In the genomic region with DNA sequence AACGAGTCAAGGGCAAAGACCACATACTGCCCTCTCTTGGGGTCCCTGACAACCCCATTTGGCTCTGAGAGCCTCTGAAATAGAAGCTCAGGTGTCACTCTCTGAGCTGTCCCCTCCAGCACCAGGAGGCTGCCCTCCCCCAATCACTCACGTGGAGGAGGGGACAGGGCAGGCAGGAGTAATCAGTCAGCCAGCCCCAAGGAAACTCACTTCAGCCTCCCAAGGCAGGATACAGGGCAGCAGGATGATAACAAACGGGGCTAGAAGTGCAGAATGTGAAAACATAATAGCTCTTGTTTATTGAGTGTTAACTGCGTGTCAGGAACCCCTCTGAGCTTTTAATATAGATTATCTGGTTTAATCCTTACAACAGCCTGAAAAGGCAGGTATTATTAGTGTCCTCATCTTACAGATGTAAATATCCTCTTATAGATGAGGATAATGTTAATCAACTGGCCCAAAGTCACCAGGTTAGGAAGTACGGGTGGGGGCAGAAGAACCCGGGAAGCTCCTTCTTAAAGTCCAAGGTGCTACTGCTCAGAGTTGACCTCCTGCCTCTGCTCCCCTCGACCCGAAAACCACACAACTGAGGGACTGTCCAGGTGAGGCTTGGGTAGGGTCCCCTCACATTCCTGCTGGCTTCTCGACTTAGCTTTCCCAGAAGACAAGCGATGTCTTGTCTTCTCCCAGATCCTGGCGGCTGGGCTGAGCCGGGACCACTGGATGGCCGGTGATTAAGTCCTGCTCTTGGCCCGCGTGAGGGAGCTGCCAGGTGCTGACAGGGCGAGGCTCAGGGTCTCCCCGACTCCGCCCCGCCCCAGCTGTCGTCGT, we compare ENCODE assay signal across 11 cellular contexts. TPM values are rescaled to one million over a fixed set of nuclear protein-coding genes. Genes with fewer than 3 reads are reported as not detected.
DNase-seq lines count a peak whose midpoint lies in the region; ATAC-seq and TF ChIP-seq lines count a peak whose summit lies in the region.
"Had no signal": no experiment of that assay in that cellular context is flagged by ENCODE, and none has a peak within 500 bp of the region (broad histone marks: within the 10 kb centered on the region; RNA-seq: fewer than 3 reads in every experiment).

No MANE protein-coding gene starts in this region.

- H3K27ac ChIP-seq in ACC112 (ENCODE audit: low read depth, low read length) (no peak overlapping the region), VCaP (peak overlapping the region; percentile 41; the same call in 1 of the 2 replicates), iPS-20b (ENCODE audit: low read length) (no peak overlapping the region)
- H3K27ac ChIP-seq: upper lobe of right lung had no signal

- H3K79me2 ChIP-seq in ACC112 (ENCODE audit: control insufficient read depth, insufficient read depth, low read length, unreplicated experiment), result no peaks in the 10 kb centered on the region

- no peak for TF ChIP-seq CTCF in VCaP (conservative IDR thresholded peaks at IDR 0.05)

- H3K9ac ChIP-seq in iPS-20b (ENCODE audit: low read depth, low read length), result no peak overlapping the region

- H3K27me3 ChIP-seq in ACC112 (ENCODE audit: insufficient read depth, low read length) (peaks cover 38% of the 10 kb centered on the region), H7 (ENCODE audit: control insufficient read depth, insufficient read depth, low read length) (peaks cover 49% of the 10 kb centered on the region), iPS-20b (ENCODE audit: insufficient read depth, low read length) (peaks cover 76% of the 10 kb centered on the region)

- no peaks in the 10 kb centered on the region; the same call in 1 of the 2 replicates for H3K9me3 ChIP-seq in iPS-20b (ENCODE audit: insufficient read depth, low read depth, low read length)
- H3K9me3 ChIP-seq: upper lobe of right lung had no signal

- H3K4me3 ChIP-seq in ACC112 (ENCODE audit: low read depth, low read length) (peak overlapping the region; percentile 79), H7 (ENCODE audit: insufficient read depth, low read depth, low read length) (peak overlapping the region; percentile 2; the same call in 1 of the 2 replicates), iPS-20b (ENCODE audit: low read length) (peak overlapping the region; percentile 31; the same call in 1 of the 2 replicates)

- H2AFZ ChIP-seq in ACC112 (ENCODE audit: low read length, unreplicated experiment), result no peak overlapping the region

- no peaks in the 10 kb centered on the region for H3K36me3 ChIP-seq in ACC112 (ENCODE audit: insufficient read depth, low read length)
- no peaks in the 10 kb centered on the region for H3K36me3 ChIP-seq in H7 (replicated peaks; ENCODE audit: control insufficient read depth, insufficient read depth, low read length)
- H3K36me3 ChIP-seq in iPS-20b (ENCODE audit: insufficient read depth, low read depth, low read length), result peaks cover 3% of the 10 kb centered on the region; the same call in 1 of the 2 replicates
- H3K36me3 ChIP-seq: upper lobe of right lung had no signal

- DNase-seq in H7, result peak; percentile 77
- no peak for DNase-seq in foreskin melanocyte
- DNase-seq in cerebellar nuclear complex (lab: John Stamatoyannopoulos, UW), result no peak
- DNase-seq: NCI-H510A treated with DMSO at 0.1 percent for 48 hours had no signal

- ATAC-seq in HG02973 (IDR thresholded peaks at IDR 0.05; ENCODE audit: unreplicated experiment) (no peak), HG03521 (IDR thresholded peaks at IDR 0.05; ENCODE audit: unreplicated experiment) (no peak)

- H3K4me1 ChIP-seq in ACC112 (ENCODE audit: control insufficient read depth, insufficient read depth, low read length, unreplicated experiment) (peaks cover 12% of the 10 kb centered on the region), iPS-20b (ENCODE audit: insufficient read depth, low read length) (peaks cover 9% of the 10 kb centered on the region; the same call in 1 of the 2 replicates)

RNA-seq across cellular contexts. Expression of a gene that starts 2.7 kb away (rescaled TPM):
- total RNA-seq in H7 (2014; rRNA removed; shearing (Covaris generic)), result 0.14 TPM in 1 of 2 replicates, not detected in the other
- total RNA-seq: mesenteric fat pad had no signal

RNA-seq across cellular contexts. Expression of a gene that starts 7.4 kb away (rescaled TPM):
- 672 and 771 TPM in 2 replicates for total RNA-seq in H7 (2014; rRNA removed; shearing (Covaris generic))

RNA-seq across cellular contexts. Expression of a gene that starts 41.6 kb away (rescaled TPM):
- total RNA-seq in H7 (2014; rRNA removed; shearing (Covaris generic)), result 80.8 and 109 TPM in 2 replicates

Comparison
In these comparisons a context has a peak if more than half of its experiments do, and no peak if none do; other contexts are left out.
1. H3K4me3 ChIP-seq: peak in every context shown above with its lines; median percentile 79 in ACC112; 31 in iPS-20b; 2 in H7.